Comparison of ENCODE assay signal across 25 cellular contexts in the genomic region with DNA sequence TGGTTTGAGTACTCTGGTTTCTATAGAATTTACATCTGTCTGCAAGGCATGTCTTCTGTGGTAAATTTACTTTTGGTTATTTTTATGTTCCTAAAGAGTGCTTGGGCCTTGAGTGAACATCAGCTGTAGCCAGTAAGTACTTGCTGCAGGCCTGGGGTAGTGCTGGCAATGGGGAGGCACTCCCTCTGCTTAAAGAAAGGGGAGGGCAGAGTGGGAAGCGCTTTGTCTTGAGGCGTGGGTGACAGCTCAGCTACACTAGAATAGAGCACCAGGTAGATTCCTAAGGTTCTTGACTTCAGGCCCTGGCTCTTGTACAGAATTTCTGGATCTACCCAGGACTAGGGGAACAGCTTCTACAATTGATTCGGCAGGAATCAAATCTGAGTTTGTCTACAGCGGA.
"Had no signal": no experiment of that assay in that cellular context is flagged by ENCODE, and none has a peak within 500 bp of the region (broad histone marks: within the 10 kb centered on the region; RNA-seq: fewer than 3 reads in every experiment).

No MANE protein-coding gene starts in this region.

- H3K4me2 ChIP-seq: KMS-11, SK-N-SH had no signal

- H3K27ac Mint-ChIP-seq: IgD-negative memory B cell; T-cell; T-helper 1 cell treated with Interleukin-12 subunit alpha and Interleukin-12 subunit beta and Interleukin-4 antibody, amounts not matched to agents 30 μg/mL and 1 μg/mL, for 36 hours had no signal

- H3K9me3 ChIP-seq: SK-N-SH had no signal

- H3K9me2 ChIP-seq: SK-N-SH had no signal

- H3K27ac ChIP-seq: HL-60, KMS-11, RWPE1 had no signal

- H3K36me3 Mint-ChIP-seq: IgD-negative memory B cell, T-cell had no signal

- ATAC-seq: K562, Panc1, PC-3, T-cell had no signal

- H3K4me3 Mint-ChIP-seq: IgD-negative memory B cell; T-cell; T-helper 1 cell treated with Interleukin-12 subunit alpha and Interleukin-12 subunit beta and Interleukin-4 antibody, amounts not matched to agents 30 μg/mL and 1 μg/mL, for 36 hours had no signal

- H3K4me1 Mint-ChIP-seq: IgD-negative memory B cell, T-cell had no signal

- H3K4me3 ChIP-seq: K562 had no signal

- DNase-seq: Kasumi-1, MM.1S, NCI-H1092 treated with DMSO at 0.1 percent for 48 hours, NCI-H1436, NCI-H1930, NCI-H2081, NCI-H2107, NCI-H2171 treated with DMSO at 0.1 percent for 48 hours, NCI-H446, NCI-H510A, NCI-H524 treated with DMSO at 0.1 percent for 48 hours, NCI-H69, NCI-H774, PC-3, SHP77, SK-N-SH, SW 1271, T-cell had no signal

- H3K27me3 Mint-ChIP-seq: T-cell had no signal

- H3K9me3 Mint-ChIP-seq: IgD-negative memory B cell; T-cell; T-helper 1 cell treated with Interleukin-12 subunit alpha and Interleukin-12 subunit beta and Interleukin-4 antibody, amounts not matched to agents 30 μg/mL and 1 μg/mL, for 36 hours had no signal
